15 cellular contexts compared by ENCODE assay signal in the genomic region with DNA sequence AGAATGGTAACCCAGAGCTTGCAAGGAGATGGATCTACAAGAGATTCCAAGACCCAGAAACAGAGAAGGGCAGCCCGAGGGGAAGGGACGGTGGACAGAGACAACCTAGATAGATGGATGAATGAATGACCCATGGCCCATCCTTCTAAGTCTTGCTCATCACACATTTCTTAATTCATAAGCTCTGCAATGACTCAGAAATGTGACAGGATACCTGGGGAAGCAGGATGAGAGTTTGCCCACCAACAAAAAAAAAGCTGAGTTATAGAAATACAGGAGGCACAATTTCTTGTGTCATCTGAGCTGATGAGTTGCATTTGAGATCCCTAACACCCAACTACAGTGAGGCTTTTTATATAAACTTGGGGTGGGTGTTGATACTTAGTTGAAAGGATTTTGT.
DNase-seq lines count a peak whose midpoint lies in the region; ATAC-seq and TF ChIP-seq lines count a peak whose summit lies in the region.
"Had no signal": no experiment of that assay in that cellular context is flagged by ENCODE, and none has a peak within 500 bp of the region (broad histone marks: within the 10 kb centered on the region; RNA-seq: fewer than 3 reads in every experiment).

No MANE protein-coding gene starts in this region.

- CTCF ChIA-PET in Calu3 (lab: Charles Lee), result no interaction called here

- no peaks in the 10 kb centered on the region for H3K27me3 Mint-ChIP-seq in Calu3 (ENCODE audit: unreplicated experiment)
- H3K27me3 Mint-ChIP-seq: B cell; CD4-positive, alpha-beta memory T cell had no signal

- BruUV-seq in Calu3 (replicated peaks; lab: Mats Ljungman, UMichigan), result no TSS peak

- H3K9me3 Mint-ChIP-seq in Calu3 (ENCODE audit: low read depth, unreplicated experiment), result peaks cover 3% of the 10 kb centered on the region
- peaks cover 14% of the 10 kb centered on the region for H3K9me3 Mint-ChIP-seq in stimulated activated effector memory CD8-positive, alpha-beta T cell treated with anti-CD3 and anti-CD28 coated beads, Interleukin-12 subunit alpha, Interleukin-12 subunit beta, amount 100 ng/mL, for 72 hours
- H3K9me3 Mint-ChIP-seq: H9 had no signal

- no peak for TF ChIP-seq EP300 in suprapubic skin (IDR thresholded peaks at IDR 0.05)

- intact Hi-C loops in Calu3 (cut with micrococcal nuclease; ENCODE audit: unreplicated experiment), result no loop called here

- TF ChIP-seq CTCF in MM.1S (IDR thresholded peaks at IDR 0.05; ENCODE audit: low read length) (no peak), fibroblast of mammary gland (conservative IDR thresholded peaks at IDR 0.05; ENCODE audit: control insufficient read depth, insufficient read depth, low read depth, low read length) (no peak), suprapubic skin (IDR thresholded peaks at IDR 0.05) (no peak), Calu3 (IDR thresholded peaks at IDR 0.05; ENCODE audit: unreplicated experiment) (no peak), GM20000 (IDR thresholded peaks at IDR 0.05; ENCODE audit: extremely low read depth, missing control alignments) (no peak)

- no peak overlapping the region for H3K4me2 ChIP-seq in GM23248 (ENCODE audit: unreplicated experiment)
- 0 out of 2 replicates have a peak overlapping the region, but pooled peaks have one; percentile 4 for H3K4me2 ChIP-seq in MM.1S (ENCODE audit: low read depth, low read length)

- no peak overlapping the region for H3K4me3 Mint-ChIP-seq in Calu3 (ENCODE audit: low read depth, unreplicated experiment)
- H3K4me3 Mint-ChIP-seq in stimulated activated effector memory CD8-positive, alpha-beta T cell treated with anti-CD3 and anti-CD28 coated beads, Interleukin-12 subunit alpha, Interleukin-12 subunit beta, amount 100 ng/mL, for 72 hours, result no peak overlapping the region
- H3K4me3 Mint-ChIP-seq: B cell; CD4-positive, alpha-beta memory T cell; H9 had no signal

- H3K27ac ChIP-seq in GM23248 (peak overlapping the region; percentile 41), MM.1S (ENCODE audit: low read length) (no peak overlapping the region), suprapubic skin (peak overlapping the region; percentile 58)

- H3K4me1 ChIP-seq in GM23248 (ENCODE audit: insufficient read depth) (peaks cover 32% of the 10 kb centered on the region), MM.1S (ENCODE audit: low read length) (peaks cover 18% of the 10 kb centered on the region), suprapubic skin (no peaks in the 10 kb centered on the region)

- H3K27me3 ChIP-seq in GM23248 (replicated peaks; ENCODE audit: insufficient read depth) (no peaks in the 10 kb centered on the region), MM.1S (replicated peaks; ENCODE audit: insufficient read depth, low read length) (no peaks in the 10 kb centered on the region), suprapubic skin (no peaks in the 10 kb centered on the region)

- DNase-seq in GM23248, result peak; percentile 26
- DNase-seq in MM.1S, result no peak
- DNase-seq in fibroblast of mammary gland (ENCODE audit: low read depth), result peak; percentile 47
- no peak for DNase-seq in suprapubic skin (ENCODE audit: low spot score in 2 of 2)
- DNase-seq in Calu3, result no peak
- no peak for DNase-seq in stimulated activated effector memory CD8-positive, alpha-beta T cell treated with anti-CD3 and anti-CD28 coated beads, Interleukin-12 subunit alpha, Interleukin-12 subunit beta, amount 100 ng/mL, for 72 hours (ENCODE audit: low spot score in 2 of 2)
- no peak for DNase-seq in NAMALWA (ENCODE audit: low spot score)
- no peak for DNase-seq in GM20000 (ENCODE audit: low spot score)
- DNase-seq: C1 segment of cervical spinal cord; CD4-positive, alpha-beta memory T cell; DMS153; DMS79 treated with DMSO at 0.1 percent for 48 hours; GOT3; H9 had no signal

- H2AFZ ChIP-seq in GM23248 (no peak overlapping the region), MM.1S (ENCODE audit: low read length) (no peak overlapping the region)

- H3K36me3 Mint-ChIP-seq in Calu3 (ENCODE audit: insufficient read depth, unreplicated experiment), result no peaks in the 10 kb centered on the region
- H3K36me3 Mint-ChIP-seq in stimulated activated effector memory CD8-positive, alpha-beta T cell treated with anti-CD3 and anti-CD28 coated beads, Interleukin-12 subunit alpha, Interleukin-12 subunit beta, amount 100 ng/mL, for 72 hours, result no peaks in the 10 kb centered on the region
- H3K36me3 Mint-ChIP-seq: CD4-positive, alpha-beta memory T cell had no signal

- H3K9ac ChIP-seq in GM23248, result no peak overlapping the region
- no peak overlapping the region for H3K9ac ChIP-seq in MM.1S (ENCODE audit: low read length)

- WGBS in GM23248 (ENCODE audit: low coverage in 1 of 2, low lambda C conversion rate in 2 of 2, missing lambda C conversion rate in 2 of 2), 2 experiments, result 87 to 93% methylated on average over 2 of the region's 2 CpGs
- WGBS in suprapubic skin, result 96% methylated on average over 2 of the region's 2 CpGs

- in situ Hi-C loops in GM23248 (cut with MboI), result no loop called here

- H3K79me2 ChIP-seq in GM23248 (ENCODE audit: insufficient read depth) (peaks cover 53% of the 10 kb centered on the region), MM.1S (ENCODE audit: low read length) (no peaks in the 10 kb centered on the region)

- H3K4me1 Mint-ChIP-seq in Calu3 (ENCODE audit: low read depth, unreplicated experiment), result no peaks in the 10 kb centered on the region
- H3K4me1 Mint-ChIP-seq in stimulated activated effector memory CD8-positive, alpha-beta T cell treated with anti-CD3 and anti-CD28 coated beads, Interleukin-12 subunit alpha, Interleukin-12 subunit beta, amount 100 ng/mL, for 72 hours, result no peaks in the 10 kb centered on the region
- H3K4me1 Mint-ChIP-seq: B cell; CD4-positive, alpha-beta memory T cell had no signal

- H3K9me2 ChIP-seq in GM23248 (ENCODE audit: insufficient read depth), result no peaks in the 10 kb centered on the region; the same call in 1 of the 2 replicates
- H3K9me2 ChIP-seq in MM.1S (replicated peaks; ENCODE audit: insufficient read depth, low read length), result no peaks in the 10 kb centered on the region

- H4K20me1 ChIP-seq in GM23248 (ENCODE audit: insufficient read depth), result no peaks in the 10 kb centered on the region
- no peaks in the 10 kb centered on the region for H4K20me1 ChIP-seq in MM.1S (ENCODE audit: insufficient read depth, low read length)

- H3K9me3 ChIP-seq in GM23248 (ENCODE audit: low read depth) (no peaks in the 10 kb centered on the region), MM.1S (replicated peaks; ENCODE audit: insufficient read depth, low read length) (no peaks in the 10 kb centered on the region), suprapubic skin (no peaks in the 10 kb centered on the region)

- no peak overlapping the region for H3K27ac Mint-ChIP-seq in Calu3 (ENCODE audit: unreplicated experiment)
- H3K27ac Mint-ChIP-seq in stimulated activated effector memory CD8-positive, alpha-beta T cell treated with anti-CD3 and anti-CD28 coated beads, Interleukin-12 subunit alpha, Interleukin-12 subunit beta, amount 100 ng/mL, for 72 hours, result no peak overlapping the region
- H3K27ac Mint-ChIP-seq: B cell; CD4-positive, alpha-beta memory T cell; H9 had no signal

- H3K4me3 ChIP-seq in GM23248 (no peak overlapping the region), MM.1S (ENCODE audit: low read length) (no peak overlapping the region), fibroblast of mammary gland (ENCODE audit: control insufficient read depth, low read depth, low read length) (no peak overlapping the region), suprapubic skin (no peak overlapping the region)

- no peaks in the 10 kb centered on the region for H3K36me3 ChIP-seq in GM23248 (ENCODE audit: low read depth)
- H3K36me3 ChIP-seq in MM.1S (replicated peaks; ENCODE audit: insufficient read depth, low read length), result no peaks in the 10 kb centered on the region
- no peaks in the 10 kb centered on the region for H3K36me3 ChIP-seq in suprapubic skin

- peaks cover 20% of the 10 kb centered on the region for H3F3A ChIP-seq in GM23248 (ENCODE audit: insufficient read depth)
- no peaks in the 10 kb centered on the region for H3F3A ChIP-seq in MM.1S (ENCODE audit: insufficient read depth, low read length)

- no peak for ATAC-seq in stimulated activated effector memory CD8-positive, alpha-beta T cell treated with anti-CD3 and anti-CD28 coated beads, Interleukin-12 subunit alpha, Interleukin-12 subunit beta, amount 100 ng/mL, for 72 hours

- no peak for TF ChIP-seq POLR2A in suprapubic skin (IDR thresholded peaks at IDR 0.05)

Comparison
In these comparisons a context has a peak if more than half of its experiments do, and no peak if none do; other contexts are left out.
1. DNase-seq: peak in GM23248 (single experiment) and fibroblast of mammary gland (single experiment); none in MM.1S (single experiment), suprapubic skin (0 of 2), Calu3 (single experiment), stimulated activated effector memory CD8-positive, alpha-beta T cell treated with anti-CD3 and anti-CD28 coated beads, Interleukin-12 subunit alpha, Interleukin-12 subunit beta, amount 100 ng/mL, for 72 hours (0 of 2), NAMALWA (single experiment) and GM20000 (single experiment).